ENCODE assay signal across 1 cellular context in genomic region chr11:57336111-57336666, GRCh38.
TF ChIP-seq lines count a peak whose summit lies in the region.

No MANE protein-coding gene starts in this region.

TF ChIP-seq in HCT116, 20 proteins besides CTCF, POLR2A, EP300 and RAD21 (continued from another document):
- TF ChIP-seq SRF (IDR thresholded peaks at IDR 0.05; ENCODE audit: low read depth) (no peak), JUND (IDR thresholded peaks at IDR 0.05) (no peak), SIN3A (IDR thresholded peaks at IDR 0.05; ENCODE audit: low read depth) (no peak; the same call in 1 of the 2 replicates), EGR1 (IDR thresholded peaks at IDR 0.05; ENCODE audit: low read depth) (no peak), POLR2AphosphoS5 (IDR thresholded peaks at IDR 0.05; ENCODE audit: low read depth, low read length) (no peak), MAX (IDR thresholded peaks at IDR 0.05) (no peak), SP1 (IDR thresholded peaks at IDR 0.05; ENCODE audit: low read depth) (no peak), REST (IDR thresholded peaks at IDR 0.05; ENCODE audit: low read depth) (no peak), CBX3 (IDR thresholded peaks at IDR 0.05; ENCODE audit: low read depth) (no peak), TCF7L2 (IDR thresholded peaks at IDR 0.05; ENCODE audit: borderline replicate concordance, extremely low read depth, insufficient read depth, insufficient read length) (no peak), ATF3 (IDR thresholded peaks at IDR 0.05) (no peak), ZFX (IDR thresholded peaks at IDR 0.05) (no peak), EZH2phosphoT487 (IDR thresholded peaks at IDR 0.05; ENCODE audit: borderline replicate concordance) (no peak), YY1 (IDR thresholded peaks at IDR 0.05; ENCODE audit: extremely low read depth, insufficient replicate concordance, low read depth, low read length) (no peak)
- TF ChIP-seq, protein P1, sequence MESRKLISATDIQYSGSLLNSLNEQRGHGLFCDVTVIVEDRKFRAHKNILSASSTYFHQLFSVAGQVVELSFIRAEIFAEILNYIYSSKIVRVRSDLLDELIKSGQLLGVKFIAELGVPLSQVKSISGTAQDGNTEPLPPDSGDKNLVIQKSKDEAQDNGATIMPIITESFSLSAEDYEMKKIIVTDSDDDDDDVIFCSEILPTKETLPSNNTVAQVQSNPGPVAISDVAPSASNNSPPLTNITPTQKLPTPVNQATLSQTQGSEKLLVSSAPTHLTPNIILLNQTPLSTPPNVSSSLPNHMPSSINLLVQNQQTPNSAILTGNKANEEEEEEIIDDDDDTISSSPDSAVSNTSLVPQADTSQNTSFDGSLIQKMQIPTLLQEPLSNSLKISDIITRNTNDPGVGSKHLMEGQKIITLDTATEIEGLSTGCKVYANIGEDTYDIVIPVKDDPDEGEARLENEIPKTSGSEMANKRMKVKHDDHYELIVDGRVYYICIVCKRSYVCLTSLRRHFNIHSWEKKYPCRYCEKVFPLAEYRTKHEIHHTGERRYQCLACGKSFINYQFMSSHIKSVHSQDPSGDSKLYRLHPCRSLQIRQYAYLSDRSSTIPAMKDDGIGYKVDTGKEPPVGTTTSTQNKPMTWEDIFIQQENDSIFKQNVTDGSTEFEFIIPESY (IDR thresholded peaks at IDR 0.05; ENCODE audit: extremely low read depth, insufficient replicate concordance, low read length): no peak
